27 cellular contexts compared by ENCODE assay signal in the genomic region with DNA sequence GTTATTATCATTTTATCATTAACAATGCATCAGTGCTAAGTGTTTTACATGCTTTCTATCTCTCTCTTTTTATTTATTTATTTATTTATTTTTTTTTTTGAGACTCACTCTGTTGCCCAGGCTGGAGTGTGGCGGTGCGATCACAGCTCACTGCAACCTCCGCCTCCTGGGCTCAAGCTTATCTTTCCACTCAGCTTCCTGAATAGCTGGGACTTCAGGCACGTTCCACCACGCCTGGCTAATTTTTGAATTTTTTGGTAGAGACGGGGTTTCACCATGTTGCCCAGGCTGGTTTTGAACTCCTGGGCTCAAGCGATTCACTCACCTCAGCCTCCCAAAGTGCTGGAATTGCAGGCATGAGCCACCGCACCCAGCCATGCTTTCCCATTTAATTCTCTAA. TPM values are rescaled to one million over a fixed set of nuclear protein-coding genes. Genes with fewer than 3 reads are reported as not detected.
A peak's percentile ranks its signal among the peaks of the same experiment; 100 is the strongest.
DNase-seq lines count a peak whose midpoint lies in the region; ATAC-seq and TF ChIP-seq lines count a peak whose summit lies in the region.
"Had no signal": no experiment of that assay in that cellular context is flagged by ENCODE, and none has a peak within 500 bp of the region (broad histone marks: within the 10 kb centered on the region; RNA-seq: fewer than 3 reads in every experiment).

No MANE protein-coding gene starts in this region.

- peak overlapping the region; percentile 55 for H3K4me2 ChIP-seq in BLaER1

- TF ChIP-seq CTCF in nephron (IDR thresholded peaks at IDR 0.05; ENCODE audit: unreplicated experiment in 3 of 3): no peak

- no peak for ATAC-seq in HG03045 (IDR thresholded peaks at IDR 0.05; ENCODE audit: unreplicated experiment)
- ATAC-seq: heart left ventricle; natural killer cell treated with Interleukin-12 subunit alpha and Interleukin-12 subunit beta and Interleukin-15 and Interleukin-18, amount 100 ng/mL, for 72 hours; stimulated activated effector memory CD8-positive, alpha-beta T cell treated with anti-CD3 and anti-CD28 coated beads, Interleukin-12 subunit alpha, Interleukin-12 subunit beta, amount 100 ng/mL, for 72 hours; WTC11 had no signal

- H3K27me3 Mint-ChIP-seq in IgD-negative memory B cell (no peaks in the 10 kb centered on the region), nephron (ENCODE audit: low read depth) (no peaks in the 10 kb centered on the region)
- H3K27me3 Mint-ChIP-seq in activated naive CD8-positive, alpha-beta T cell treated with anti-CD3 and anti-CD28 coated beads for 36 hours: peaks cover 4% of the 10 kb centered on the region
- H3K27me3 Mint-ChIP-seq: natural killer cell treated with Interleukin-12 subunit alpha and Interleukin-12 subunit beta and Interleukin-15 and Interleukin-18, amount 100 ng/mL, for 72 hours had no signal

- H3K36me3 Mint-ChIP-seq in IgD-negative memory B cell (peaks cover 8% of the 10 kb centered on the region), nephron (ENCODE audit: low read depth) (peaks cover under 1% of the 10 kb centered on the region)
- H3K36me3 Mint-ChIP-seq in activated naive CD8-positive, alpha-beta T cell treated with anti-CD3 and anti-CD28 coated beads for 36 hours: peaks cover 46% of the 10 kb centered on the region
- H3K36me3 Mint-ChIP-seq: natural killer cell treated with Interleukin-12 subunit alpha and Interleukin-12 subunit beta and Interleukin-15 and Interleukin-18, amount 100 ng/mL, for 72 hours had no signal

- H3K4me3 Mint-ChIP-seq in IgD-negative memory B cell (peak overlapping the region; percentile 68 to 88 (median 74)), nephron (peak overlapping the region in 1 of 3 experiments; percentile 17)
- no peak overlapping the region for H3K4me3 Mint-ChIP-seq in activated naive CD8-positive, alpha-beta T cell treated with anti-CD3 and anti-CD28 coated beads for 36 hours
- H3K4me3 Mint-ChIP-seq: natural killer cell treated with Interleukin-12 subunit alpha and Interleukin-12 subunit beta and Interleukin-15 and Interleukin-18, amount 100 ng/mL, for 72 hours; stimulated activated effector memory CD8-positive, alpha-beta T cell treated with anti-CD3 and anti-CD28 coated beads, Interleukin-12 subunit alpha, Interleukin-12 subunit beta, amount 100 ng/mL, for 72 hours; WTC11 had no signal

- H3K27me3 ChIP-seq in BLaER1: no peaks in the 10 kb centered on the region
- H3K27me3 ChIP-seq: esophagus squamous epithelium, heart left ventricle had no signal

- H3K4me1 ChIP-seq in BLaER1: peaks cover 35% of the 10 kb centered on the region

- H3K4me3 ChIP-seq in BLaER1: no peak overlapping the region
- H3K4me3 ChIP-seq: esophagus squamous epithelium, HAP-1, heart left ventricle had no signal

- H3K36me3 ChIP-seq in BLaER1: no peaks in the 10 kb centered on the region
- H3K36me3 ChIP-seq: esophagus squamous epithelium, HAP-1, heart left ventricle had no signal

- peak overlapping the region; percentile 40 to 99 (median 94) for H3K27ac Mint-ChIP-seq in IgD-negative memory B cell
- H3K27ac Mint-ChIP-seq in activated naive CD8-positive, alpha-beta T cell treated with anti-CD3 and anti-CD28 coated beads for 36 hours: peak overlapping the region; percentile 5
- H3K27ac Mint-ChIP-seq in nephron: peak overlapping the region; percentile 4 to 81 (median 40)
- H3K27ac Mint-ChIP-seq: natural killer cell treated with Interleukin-12 subunit alpha and Interleukin-12 subunit beta and Interleukin-15 and Interleukin-18, amount 100 ng/mL, for 72 hours; stimulated activated effector memory CD8-positive, alpha-beta T cell treated with anti-CD3 and anti-CD28 coated beads, Interleukin-12 subunit alpha, Interleukin-12 subunit beta, amount 100 ng/mL, for 72 hours had no signal

- DNase-seq in activated naive CD8-positive, alpha-beta T cell treated with anti-CD3 and anti-CD28 coated beads for 36 hours: no peak
- no peak for DNase-seq in stimulated activated CD4-positive, alpha-beta T cell treated with anti-CD3 and anti-CD28 coated beads, Interleukin-4, amount 100 ng/mL, for 4 hours
- DNase-seq in Kasumi-1 (lab: John Stamatoyannopoulos, UW): no peak
- DNase-seq: activated CD4-positive, alpha-beta T cell treated with anti-CD3 and anti-CD28 coated beads, Interleukin-2, amount 50 U/mL, for 1 hour; activated gamma-delta T cell treated with Interleukin-2 at 50 U/mL for 16 hours; activated T-cell treated with anti-CD3 and anti-CD28 coated beads, Interleukin-2, amount 50 U/mL, for 48 hours; amniotic stem cell; cerebellar nuclear complex; dermis blood vessel endothelial cell; DMS153; esophagus squamous epithelium; foreskin melanocyte; heart left ventricle; midbrain; NCI-H146; NCI-H226; NCI-H69; SIG-M5; T-helper 9 cell had no signal

- peaks cover 17 to 27% (median 23%) of the 10 kb centered on the region in 3 donors for H3K4me1 Mint-ChIP-seq in IgD-negative memory B cell
- peaks cover 16% of the 10 kb centered on the region for H3K4me1 Mint-ChIP-seq in activated naive CD8-positive, alpha-beta T cell treated with anti-CD3 and anti-CD28 coated beads for 36 hours
- peaks cover 25% of the 10 kb centered on the region for H3K4me1 Mint-ChIP-seq in nephron

- H3K9me3 Mint-ChIP-seq in IgD-negative memory B cell (peaks cover 0 to 3% (median 3%) of the 10 kb centered on the region in 3 donors), nephron (no peaks in the 10 kb centered on the region)
- peaks cover 8% of the 10 kb centered on the region for H3K9me3 Mint-ChIP-seq in activated naive CD8-positive, alpha-beta T cell treated with anti-CD3 and anti-CD28 coated beads for 36 hours
- H3K9me3 Mint-ChIP-seq: natural killer cell treated with Interleukin-12 subunit alpha and Interleukin-12 subunit beta and Interleukin-15 and Interleukin-18, amount 100 ng/mL, for 72 hours; stimulated activated effector memory CD8-positive, alpha-beta T cell treated with anti-CD3 and anti-CD28 coated beads, Interleukin-12 subunit alpha, Interleukin-12 subunit beta, amount 100 ng/mL, for 72 hours; WTC11 had no signal

- peak overlapping the region; percentile 49; the same call in 1 of the 2 replicates for H3K27ac ChIP-seq in BLaER1
- H3K27ac ChIP-seq: esophagus squamous epithelium, heart left ventricle had no signal

- H3K9me3 ChIP-seq in BLaER1: no peaks in the 10 kb centered on the region; the same call in 1 of the 2 replicates
- H3K9me3 ChIP-seq: esophagus squamous epithelium, HAP-1, heart left ventricle had no signal

- H3K9ac ChIP-seq in BLaER1: no peak overlapping the region

- peaks cover 10% of the 10 kb centered on the region for H4K20me1 ChIP-seq in BLaER1

RNA-seq across cellular contexts. Expression of gene BTG1, which starts 3.9 kb away (rescaled TPM):
- 669 TPM for polyA plus RNA-seq in IgD-negative memory B cell
- 100 to 1,000 TPM; 147 to 153 TPM for total RNA-seq in activated naive CD8-positive, alpha-beta T cell treated with anti-CD3 and anti-CD28 coated beads for 36 hours

Comparison
In these comparisons a context has a peak if more than half of its experiments do, and no peak if none do; other contexts are left out.
1. H3K27ac Mint-ChIP-seq: peak in every context shown above with its lines; median percentile 94 in IgD-negative memory B cell; 40 in nephron; 5 in activated naive CD8-positive, alpha-beta T cell treated with anti-CD3 and anti-CD28 coated beads for 36 hours.